In genomic region chr4:8163436-8164193, GRCh38 we compare ENCODE assay signal across 17 cellular contexts.
"Had no signal": no experiment of that assay in that cellular context is flagged by ENCODE, and none has a peak within 500 bp of the region (broad histone marks: within the 10 kb centered on the region; RNA-seq: fewer than 3 reads in every experiment).

No MANE protein-coding gene starts in this region.

- H3K4me3 ChIP-seq: ascending aorta, cardiac muscle cell, lower lobe of right lung, thyroid gland, uterus had no signal

- H3K9me3 ChIP-seq: ascending aorta, thyroid gland, uterus had no signal

- H3K27me3 ChIP-seq: ascending aorta, thyroid gland, uterus had no signal

- H3K27ac Mint-ChIP-seq: activated CD8-positive, alpha-beta T cell treated with anti-CD3 and anti-CD28 coated beads, Interleukin-2, amount 10 ng/mL, durations not matched to agents 7 days and 5 days; activated naive CD8-positive, alpha-beta T cell treated with anti-CD3 and anti-CD28 coated beads, Interleukin-2, amount 50 U/mL, for 24 hours; activated T-helper 1 cell treated with anti-CD3 and anti-CD28 coated beads, Interleukin-12 subunit alpha, Interleukin-12 subunit beta, Interleukin-2, Interleukin-4 antibody, amounts not matched to agents 30 ng/mL and 10 ng/mL and 1 ng/mL, durations not matched to agents 14 hours and 24 hours and 36 hours; progenitor cell of endocrine pancreas had no signal

- H3K4me1 ChIP-seq: uterus had no signal

- H3K4me3 Mint-ChIP-seq: activated CD8-positive, alpha-beta T cell treated with anti-CD3 and anti-CD28 coated beads, Interleukin-2, amount 10 ng/mL, durations not matched to agents 7 days and 5 days; activated naive CD8-positive, alpha-beta T cell treated with anti-CD3 and anti-CD28 coated beads, Interleukin-2, amount 50 U/mL, for 24 hours; activated T-helper 1 cell treated with anti-CD3 and anti-CD28 coated beads, Interleukin-12 subunit alpha, Interleukin-12 subunit beta, Interleukin-2, Interleukin-4 antibody, amounts not matched to agents 30 ng/mL and 10 ng/mL and 1 ng/mL, durations not matched to agents 14 hours and 24 hours and 36 hours had no signal

- H3K36me3 ChIP-seq: ascending aorta, cardiac muscle cell, lower lobe of right lung, thyroid gland, uterus, WERI-Rb-1 had no signal

- H3K27ac ChIP-seq: ascending aorta, cardiac muscle cell, lower lobe of right lung, uterus, WERI-Rb-1 had no signal

- DNase-seq: activated CD4-positive, alpha-beta T cell treated with anti-CD3 and anti-CD28 coated beads for 4 hours; activated CD8-positive, alpha-beta T cell treated with anti-CD3 and anti-CD28 coated beads, Interleukin-2, amount 10 ng/mL, durations not matched to agents 7 days and 5 days; activated naive CD4-positive, alpha-beta T cell; activated naive CD8-positive, alpha-beta T cell treated with anti-CD3 and anti-CD28 coated beads, Interleukin-2, amount 50 U/mL, for 24 hours; kidney glomerular epithelial cell; lower lobe of right lung; stimulated activated CD4-positive, alpha-beta T cell treated with anti-CD3 and anti-CD28 coated beads, Interleukin-2, amount 100 ng/mL, for 48 hours; T-helper 1 cell; thyroid gland; uterus; WERI-Rb-1 had no signal

- ATAC-seq: activated CD8-positive, alpha-beta T cell treated with anti-CD3 and anti-CD28 coated beads, Interleukin-2, amount 10 ng/mL, durations not matched to agents 7 days and 5 days; activated naive CD8-positive, alpha-beta T cell treated with anti-CD3 and anti-CD28 coated beads, Interleukin-2, amount 50 U/mL, for 24 hours; lower lobe of right lung; naive thymus-derived CD8-positive, alpha-beta T cell; sciatic nerve had no signal
